11 cellular contexts compared by ENCODE assay signal in genomic region chr14:55835985-55836384, GRCh38.
"Had no signal": no experiment of that assay in that cellular context is flagged by ENCODE, and none has a peak within 500 bp of the region (broad histone marks: within the 10 kb centered on the region; RNA-seq: fewer than 3 reads in every experiment).

No MANE protein-coding gene starts in this region.

- H3K9ac ChIP-seq: GM23248 had no signal

- ATAC-seq: GM23338, HCT116 had no signal

- H3K36me3 ChIP-seq: HAP-1 had no signal

- H3K4me1 ChIP-seq: HAP-1 had no signal

- FAIRE-seq: H1, H54 had no signal

- H3K4me2 ChIP-seq: GM23338 had no signal

- H3K27ac ChIP-seq: GM23248 had no signal

- DNase-seq: GM23248, GOT3, H7, H9, HCEC 1CT, HFFc6 had no signal

- H3K9me3 ChIP-seq: HAP-1 had no signal

- H2AFZ ChIP-seq: GM23248, GM23338 had no signal

- H3K4me3 ChIP-seq: GM23248, GM23338, HAP-1 had no signal
